ENCODE assay signal across 39 cellular contexts in the genomic region with DNA sequence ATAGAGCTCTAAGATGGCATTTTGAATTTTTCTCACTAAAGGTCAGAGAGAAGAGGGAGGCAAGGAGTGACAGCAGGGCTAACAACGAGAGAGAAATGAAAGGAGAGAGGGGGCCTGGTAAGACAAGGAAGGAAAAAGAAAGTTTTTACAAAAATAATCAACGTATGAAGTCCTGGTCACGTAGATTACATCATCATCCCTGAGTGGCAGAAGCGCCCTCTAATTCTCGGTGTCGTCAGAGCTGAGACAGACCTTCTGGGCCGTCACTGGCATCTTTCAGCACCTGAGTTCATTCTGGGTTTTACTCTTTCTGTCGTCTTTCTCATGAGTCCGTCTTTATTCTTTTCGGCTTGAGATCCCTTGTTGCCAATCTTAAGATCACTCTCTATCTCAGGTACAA.
"Had no signal": no experiment of that assay in that cellular context is flagged by ENCODE, and none has a peak within 500 bp of the region (broad histone marks: within the 10 kb centered on the region; RNA-seq: fewer than 3 reads in every experiment).

No MANE protein-coding gene starts in this region.

- H3K27me3 Mint-ChIP-seq: activated naive CD4-positive, alpha-beta T cell treated with anti-CD3 and anti-CD28 coated beads, Interleukin-2, amount 50 U/mL, for 24 hours; activated naive CD8-positive, alpha-beta T cell treated with anti-CD3 and anti-CD28 coated beads, Interleukin-2, amount 10 ng/mL, durations not matched to agents 7 days and 5 days; brain had no signal

- H3K36me3 ChIP-seq: adrenal gland, ascending aorta, brain microvascular endothelial cell, breast epithelium, cardiac muscle cell had no signal

- DNase-seq: activated effector memory CD4-positive, alpha-beta T cell treated with anti-CD3 and anti-CD28 coated beads, Interleukin-2, amount 50 U/mL, for 16 hours; activated effector memory CD4-positive, alpha-beta T cell treated with Interleukin-2 at 50 U/mL for 16 hours; activated gamma-delta T cell; activated gamma-delta T cell treated with Interleukin-2 at 50 U/mL for 16 hours; activated naive CD4-positive, alpha-beta T cell; activated naive CD4-positive, alpha-beta T cell treated with anti-CD3 and anti-CD28 coated beads for 36 hours; activated naive CD4-positive, alpha-beta T cell treated with anti-CD3 and anti-CD28 coated beads, Interleukin-2, amount 10 ng/mL, durations not matched to agents 7 days and 5 days; activated naive CD4-positive, alpha-beta T cell treated with anti-CD3 and anti-CD28 coated beads, Interleukin-2, amount 50 U/mL, for 16 hours; activated naive CD4-positive, alpha-beta T cell treated with Interleukin-2 at 50 U/mL for 16 hours; activated naive CD8-positive, alpha-beta T cell treated with anti-CD3 and anti-CD28 coated beads for 36 hours; activated naive CD8-positive, alpha-beta T cell treated with anti-CD3 and anti-CD28 coated beads, Interleukin-2, amount 10 ng/mL, durations not matched to agents 7 days and 5 days; activated naive CD8-positive, alpha-beta T cell treated with anti-CD3 and anti-CD28 coated beads, Interleukin-2, amount 50 U/mL, for 24 hours; activated T-cell treated with anti-CD3 and anti-CD28 coated beads, Interleukin-2, amount 50 U/mL, for 24 hours; activated T-cell treated with anti-CD3 and anti-CD28 coated beads, Interleukin-2, amount 50 U/mL, for 4 hours; activated T-cell treated with anti-CD3 and anti-CD28 coated beads, Interleukin-2, amount 50 U/mL, for 48 hours; activated T-cell treated with anti-CD3 and anti-CD28 coated beads, Interleukin-2, amount 50 U/mL, for 72 hours; adrenal gland; amniotic stem cell; amygdala; anterior cingulate cortex; aorta; body of pancreas; brain microvascular endothelial cell; caudate nucleus; central memory CD4-positive, alpha-beta T cell; cerebellar nuclear complex had no signal

- H3K9me3 ChIP-seq: adrenal gland, ascending aorta, body of pancreas, breast epithelium had no signal

- H3K27ac ChIP-seq: adrenal gland, ascending aorta, body of pancreas, brain microvascular endothelial cell, breast epithelium, cardiac muscle cell had no signal

- ATAC-seq: activated naive CD4-positive, alpha-beta T cell treated with anti-CD3 and anti-CD28 coated beads, Interleukin-2, amount 50 U/mL, for 72 hours; activated naive CD8-positive, alpha-beta T cell treated with anti-CD3 and anti-CD28 coated beads, Interleukin-2, amount 50 U/mL, for 24 hours; activated T-cell treated with anti-CD3 and anti-CD28 coated beads, Interleukin-2, amount 50 U/mL, for 4 hours; activated T-cell treated with anti-CD3 and anti-CD28 coated beads, Interleukin-2, amount 50 U/mL, for 72 hours; activated T-helper 17 cell treated with anti-CD3 and anti-CD28 coated beads, Interleukin-2, amount 50 U/mL, for 72 hours; body of pancreas had no signal

- H3K9me3 Mint-ChIP-seq: activated naive CD4-positive, alpha-beta T cell treated with anti-CD3 and anti-CD28 coated beads for 36 hours; activated naive CD4-positive, alpha-beta T cell treated with anti-CD3 and anti-CD28 coated beads, Interleukin-2, amount 10 ng/mL, durations not matched to agents 7 days and 5 days; activated naive CD4-positive, alpha-beta T cell treated with anti-CD3 and anti-CD28 coated beads, Interleukin-2, amount 50 U/mL, for 24 hours; activated naive CD4-positive, alpha-beta T cell treated with anti-CD3 and anti-CD28 coated beads, Interleukin-2, amount 50 U/mL, for 72 hours; activated naive CD8-positive, alpha-beta T cell treated with anti-CD3 and anti-CD28 coated beads for 36 hours; activated naive CD8-positive, alpha-beta T cell treated with anti-CD3 and anti-CD28 coated beads, Interleukin-2, amount 10 ng/mL, durations not matched to agents 7 days and 5 days; activated naive CD8-positive, alpha-beta T cell treated with anti-CD3 and anti-CD28 coated beads, Interleukin-2, amount 50 U/mL, for 24 hours; activated T-cell treated with anti-CD3 and anti-CD28 coated beads, Interleukin-2, amount 50 U/mL, for 24 hours; activated T-cell treated with anti-CD3 and anti-CD28 coated beads, Interleukin-2, amount 50 U/mL, for 4 hours; activated T-cell treated with anti-CD3 and anti-CD28 coated beads, Interleukin-2, amount 50 U/mL, for 72 hours; activated T-helper 1 cell treated with anti-CD3 and anti-CD28 coated beads, Interleukin-12 subunit alpha, Interleukin-12 subunit beta, Interleukin-2, Interleukin-4 antibody, amounts not matched to agents 30 ng/mL and 10 ng/mL and 1 ng/mL, durations not matched to agents 14 hours and 24 hours and 36 hours; activated T-helper 17 cell treated with anti-CD3 and anti-CD28 coated beads, Interleukin-2, amount 50 U/mL, for 72 hours; activated T-helper 2 cell treated with anti-CD3 and anti-CD28 coated beads, Interferon-gamma antibody, Interleukin-2, Interleukin-4, amounts not matched to agents 10 μg/mL and 5 μg/mL and 100 μg/mL, durations not matched to agents 14 hours and 24 hours and 36 hours; brain; central memory CD8-positive, alpha-beta T cell had no signal

- H3K4me1 Mint-ChIP-seq: activated naive CD4-positive, alpha-beta T cell treated with anti-CD3 and anti-CD28 coated beads, Interleukin-2, amount 10 ng/mL, durations not matched to agents 7 days and 5 days; activated naive CD4-positive, alpha-beta T cell treated with anti-CD3 and anti-CD28 coated beads, Interleukin-2, amount 50 U/mL, for 24 hours; activated naive CD8-positive, alpha-beta T cell treated with anti-CD3 and anti-CD28 coated beads for 36 hours; activated naive CD8-positive, alpha-beta T cell treated with anti-CD3 and anti-CD28 coated beads, Interleukin-2, amount 10 ng/mL, durations not matched to agents 7 days and 5 days; activated naive CD8-positive, alpha-beta T cell treated with anti-CD3 and anti-CD28 coated beads, Interleukin-2, amount 50 U/mL, for 24 hours; activated T-helper 17 cell treated with anti-CD3 and anti-CD28 coated beads, Interleukin-2, amount 50 U/mL, for 72 hours; brain; central memory CD8-positive, alpha-beta T cell had no signal

- FAIRE-seq: astrocyte, bronchial epithelial cell had no signal

- H3K4me3 Mint-ChIP-seq: activated naive CD4-positive, alpha-beta T cell treated with anti-CD3 and anti-CD28 coated beads for 36 hours; activated naive CD4-positive, alpha-beta T cell treated with anti-CD3 and anti-CD28 coated beads, Interleukin-2, amount 10 ng/mL, durations not matched to agents 7 days and 5 days; activated naive CD4-positive, alpha-beta T cell treated with anti-CD3 and anti-CD28 coated beads, Interleukin-2, amount 50 U/mL, for 24 hours; activated naive CD8-positive, alpha-beta T cell; activated naive CD8-positive, alpha-beta T cell treated with anti-CD3 and anti-CD28 coated beads for 36 hours; activated naive CD8-positive, alpha-beta T cell treated with anti-CD3 and anti-CD28 coated beads, Interleukin-2, amount 10 ng/mL, durations not matched to agents 7 days and 5 days; activated naive CD8-positive, alpha-beta T cell treated with anti-CD3 and anti-CD28 coated beads, Interleukin-2, amount 50 U/mL, for 24 hours; activated T-cell treated with anti-CD3 and anti-CD28 coated beads, Interleukin-2, amount 50 U/mL, for 24 hours; activated T-cell treated with anti-CD3 and anti-CD28 coated beads, Interleukin-2, amount 50 U/mL, for 4 hours; activated T-cell treated with anti-CD3 and anti-CD28 coated beads, Interleukin-2, amount 50 U/mL, for 72 hours; activated T-helper 1 cell treated with anti-CD3 and anti-CD28 coated beads, Interleukin-12 subunit alpha, Interleukin-12 subunit beta, Interleukin-2, Interleukin-4 antibody, amounts not matched to agents 30 ng/mL and 10 ng/mL and 1 ng/mL, durations not matched to agents 14 hours and 24 hours and 36 hours; activated T-helper 17 cell treated with anti-CD3 and anti-CD28 coated beads, Interleukin-2, amount 50 U/mL, for 72 hours; brain; central memory CD8-positive, alpha-beta T cell had no signal

- H3K4me1 ChIP-seq: adrenal gland, ascending aorta, body of pancreas, breast epithelium had no signal

- H3K36me3 Mint-ChIP-seq: activated naive CD4-positive, alpha-beta T cell treated with anti-CD3 and anti-CD28 coated beads, Interleukin-2, amount 10 ng/mL, durations not matched to agents 7 days and 5 days; activated naive CD4-positive, alpha-beta T cell treated with anti-CD3 and anti-CD28 coated beads, Interleukin-2, amount 50 U/mL, for 24 hours; activated naive CD4-positive, alpha-beta T cell treated with anti-CD3 and anti-CD28 coated beads, Interleukin-2, amount 50 U/mL, for 72 hours; activated naive CD8-positive, alpha-beta T cell; activated naive CD8-positive, alpha-beta T cell treated with anti-CD3 and anti-CD28 coated beads for 36 hours; activated naive CD8-positive, alpha-beta T cell treated with anti-CD3 and anti-CD28 coated beads, Interleukin-2, amount 10 ng/mL, durations not matched to agents 7 days and 5 days; brain had no signal

- H3K4me3 ChIP-seq: adrenal gland, ascending aorta, body of pancreas, breast epithelium, cardiac muscle cell had no signal

- H3K27me3 ChIP-seq: adrenal gland, ascending aorta, body of pancreas, brain microvascular endothelial cell, breast epithelium, cardiac muscle cell had no signal

- H3K27ac Mint-ChIP-seq: activated naive CD4-positive, alpha-beta T cell treated with anti-CD3 and anti-CD28 coated beads for 36 hours; activated naive CD4-positive, alpha-beta T cell treated with anti-CD3 and anti-CD28 coated beads, Interleukin-2, amount 10 ng/mL, durations not matched to agents 7 days and 5 days; activated naive CD4-positive, alpha-beta T cell treated with anti-CD3 and anti-CD28 coated beads, Interleukin-2, amount 50 U/mL, for 24 hours; activated naive CD8-positive, alpha-beta T cell; activated naive CD8-positive, alpha-beta T cell treated with anti-CD3 and anti-CD28 coated beads for 36 hours; activated naive CD8-positive, alpha-beta T cell treated with anti-CD3 and anti-CD28 coated beads, Interleukin-2, amount 10 ng/mL, durations not matched to agents 7 days and 5 days; activated naive CD8-positive, alpha-beta T cell treated with anti-CD3 and anti-CD28 coated beads, Interleukin-2, amount 50 U/mL, for 24 hours; activated T-cell treated with anti-CD3 and anti-CD28 coated beads, Interleukin-2, amount 50 U/mL, for 24 hours; activated T-cell treated with anti-CD3 and anti-CD28 coated beads, Interleukin-2, amount 50 U/mL, for 72 hours; activated T-helper 1 cell treated with anti-CD3 and anti-CD28 coated beads, Interleukin-12 subunit alpha, Interleukin-12 subunit beta, Interleukin-2, Interleukin-4 antibody, amounts not matched to agents 30 ng/mL and 10 ng/mL and 1 ng/mL, durations not matched to agents 14 hours and 24 hours and 36 hours; activated T-helper 17 cell treated with anti-CD3 and anti-CD28 coated beads, Interleukin-2, amount 50 U/mL, for 72 hours; activated T-helper 2 cell treated with anti-CD3 and anti-CD28 coated beads, Interferon-gamma antibody, Interleukin-2, Interleukin-4, amounts not matched to agents 10 μg/mL and 5 μg/mL and 100 μg/mL, durations not matched to agents 14 hours and 24 hours and 36 hours; brain had no signal
